Comparison of ENCODE assay signal across 19 cellular contexts in the genomic region with DNA sequence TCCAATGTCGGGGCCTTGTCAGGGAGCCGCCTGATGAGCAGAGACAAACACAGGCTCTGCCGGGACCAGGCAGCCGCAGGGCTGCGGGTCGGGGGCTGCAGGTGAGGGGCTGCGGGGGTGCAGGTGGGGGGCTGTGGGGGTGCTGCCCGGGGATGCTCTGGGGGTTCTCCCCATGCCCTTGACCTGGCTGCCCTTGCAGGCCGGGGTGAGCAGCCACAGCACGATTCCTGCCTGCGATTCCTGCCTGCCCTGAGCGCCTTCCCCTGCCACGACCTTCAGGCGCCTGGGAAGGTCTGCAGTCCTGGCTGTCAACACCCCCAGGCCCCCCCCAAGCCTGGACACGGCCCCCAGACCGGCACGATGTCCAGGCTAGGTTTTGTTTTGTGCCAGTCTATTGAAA.
A peak's percentile ranks its signal among the peaks of the same experiment; 100 is the strongest.
DNase-seq lines count a peak whose midpoint lies in the region; ATAC-seq and TF ChIP-seq lines count a peak whose summit lies in the region.
"Had no signal": no experiment of that assay in that cellular context is flagged by ENCODE, and none has a peak within 500 bp of the region (broad histone marks: within the 10 kb centered on the region; RNA-seq: fewer than 3 reads in every experiment).

No MANE protein-coding gene starts in this region.

- H3K4me3 Mint-ChIP-seq in activated naive CD4-positive, alpha-beta T cell treated with anti-CD3 and anti-CD28 coated beads, Interleukin-2, amount 10 ng/mL, durations not matched to agents 7 days and 5 days: peak overlapping the region; percentile 37
- H3K4me3 Mint-ChIP-seq in WTC11: peak overlapping the region; percentile 60

- CTCF ChIA-PET in activated naive CD4-positive, alpha-beta T cell treated with anti-CD3 and anti-CD28 coated beads, Interleukin-2, amount 10 ng/mL, durations not matched to agents 7 days and 5 days (lab: Charles Lee): no interaction called here
- CTCF ChIA-PET in WTC11 (lab: Charles Lee): interaction anchor here (0.8 to 1.2 kb wide), 5 partner anchors 10 to 190 kb away, joined by 3 to 6 read pairs (median 4); no protein-coding TSS in a partner anchor

- H3K4me1 Mint-ChIP-seq in activated naive CD4-positive, alpha-beta T cell treated with anti-CD3 and anti-CD28 coated beads, Interleukin-2, amount 10 ng/mL, durations not matched to agents 7 days and 5 days: peaks cover 13% of the 10 kb centered on the region
- peaks cover 32% of the 10 kb centered on the region for H3K4me1 Mint-ChIP-seq in WTC11

- H3K36me3 ChIP-seq in sigmoid colon (no peaks in the 10 kb centered on the region), colonic mucosa (no peaks in the 10 kb centered on the region), adrenal gland (replicated peaks in 1 of 2) (no peaks in the 10 kb centered on the region)

- H3K36me3 Mint-ChIP-seq in activated naive CD4-positive, alpha-beta T cell treated with anti-CD3 and anti-CD28 coated beads, Interleukin-2, amount 10 ng/mL, durations not matched to agents 7 days and 5 days: no peaks in the 10 kb centered on the region
- no peaks in the 10 kb centered on the region for H3K36me3 Mint-ChIP-seq in WTC11
- H3K36me3 Mint-ChIP-seq: naive thymus-derived CD8-positive, alpha-beta T cell had no signal

- peak overlapping the region; percentile 42 for H3K27ac Mint-ChIP-seq in activated naive CD4-positive, alpha-beta T cell treated with anti-CD3 and anti-CD28 coated beads, Interleukin-2, amount 10 ng/mL, durations not matched to agents 7 days and 5 days
- H3K27ac Mint-ChIP-seq in WTC11: no peak overlapping the region
- H3K27ac Mint-ChIP-seq: progenitor cell of endocrine pancreas had no signal

- ATAC-seq in WTC11: no peak
- ATAC-seq in left ventricle myocardium superior: no peak
- no peak for ATAC-seq in HG03378 (IDR thresholded peaks at IDR 0.05; ENCODE audit: unreplicated experiment)
- ATAC-seq: naive thymus-derived CD8-positive, alpha-beta T cell had no signal

- TF ChIP-seq CTCF in WTC11 (IDR thresholded peaks at IDR 0.05): no peak
- no peak for TF ChIP-seq CTCF in sigmoid colon (IDR thresholded peaks at IDR 0.05)
- no peak for TF ChIP-seq CTCF in colonic mucosa (IDR thresholded peaks at IDR 0.05)
- TF ChIP-seq CTCF in adrenal gland (IDR thresholded peaks at IDR 0.05): no peak

- no peak overlapping the region for H3K4me3 ChIP-seq in sigmoid colon
- no peak overlapping the region for H3K4me3 ChIP-seq in colonic mucosa
- H3K4me3 ChIP-seq in adrenal gland: no peak overlapping the region

- 41 to 58% methylated on average over 17 of the region's 17 CpGs for WGBS in sigmoid colon, 2 donors
- WGBS in adrenal gland, 4 donors: 29 to 62% (median 43%) methylated on average over 5 to 17 of the region's 17 CpGs

- no peaks in the 10 kb centered on the region for H3K9me3 ChIP-seq in sigmoid colon
- H3K9me3 ChIP-seq in colonic mucosa: no peaks in the 10 kb centered on the region
- no peaks in the 10 kb centered on the region for H3K9me3 ChIP-seq in adrenal gland (replicated peaks in 1 of 3)

- POLR2A ChIA-PET in WTC11 (lab: Charles Lee): no interaction called here

- no peak for DNase-seq in activated naive CD4-positive, alpha-beta T cell treated with anti-CD3 and anti-CD28 coated beads, Interleukin-2, amount 10 ng/mL, durations not matched to agents 7 days and 5 days
- DNase-seq in activated naive CD4-positive, alpha-beta T cell treated with anti-CD3 and anti-CD28 coated beads, Interleukin-2, amount 50 U/mL, for 16 hours: no peak
- no peak for DNase-seq in WTC11 (ENCODE audit: low spot score)
- DNase-seq in left ventricle myocardium superior: peak; percentile 32
- peak; percentile 45 for DNase-seq in sigmoid colon
- DNase-seq in colonic mucosa: no peak
- DNase-seq in adrenal gland: no peak
- DNase-seq: activated CD4-positive, alpha-beta T cell treated with anti-CD3 and anti-CD28 coated beads, Interleukin-2, amount 50 U/mL, for 1 hour; activated T-cell treated with anti-CD3 and anti-CD28 coated beads for 4 hours; GDM1; HCEC 1CT; NCI-H187; NCI-H226; RPMI8226; stimulated activated CD4-positive, alpha-beta T cell treated with anti-CD3 and anti-CD28 coated beads, Interleukin-4, amount 100 ng/mL, for 4 hours had no signal

- no peaks in the 10 kb centered on the region for H3K27me3 Mint-ChIP-seq in activated naive CD4-positive, alpha-beta T cell treated with anti-CD3 and anti-CD28 coated beads, Interleukin-2, amount 10 ng/mL, durations not matched to agents 7 days and 5 days
- peaks cover 12% of the 10 kb centered on the region for H3K27me3 Mint-ChIP-seq in WTC11 (ENCODE audit: low read depth)
- H3K27me3 Mint-ChIP-seq: naive thymus-derived CD8-positive, alpha-beta T cell had no signal

- intact Hi-C loops in left ventricle myocardium superior (cut with micrococcal nuclease): no loop called here
- intact Hi-C loops in sigmoid colon (cut with DNase I): no loop called here
- intact Hi-C loops in colonic mucosa (cut with DNase I): no loop called here
- intact Hi-C loops in adrenal gland (cut with DNase I): no loop called here

- H3K27me3 ChIP-seq in sigmoid colon (peaks cover 6 to 33% (median 28%) of the 10 kb centered on the region in 3 donors), colonic mucosa (no peaks in the 10 kb centered on the region), adrenal gland (no peaks in the 10 kb centered on the region)

- H3K27ac ChIP-seq in sigmoid colon (no peak overlapping the region), colonic mucosa (no peak overlapping the region), adrenal gland (no peak overlapping the region)
- H3K27ac ChIP-seq: C4-2B had no signal

- no peaks in the 10 kb centered on the region for H3K9me3 Mint-ChIP-seq in activated naive CD4-positive, alpha-beta T cell treated with anti-CD3 and anti-CD28 coated beads, Interleukin-2, amount 10 ng/mL, durations not matched to agents 7 days and 5 days
- no peaks in the 10 kb centered on the region for H3K9me3 Mint-ChIP-seq in WTC11
- H3K9me3 Mint-ChIP-seq: naive thymus-derived CD8-positive, alpha-beta T cell had no signal

- TF ChIP-seq EP300 in sigmoid colon (IDR thresholded peaks at IDR 0.05): no peak

- no peak overlapping the region for H3K9ac ChIP-seq in colonic mucosa (ENCODE audit: low read depth in 2 of 2, low read length in 2 of 2)

- H3K4me1 ChIP-seq in sigmoid colon: peaks cover 0 to 26% (median 24%) of the 10 kb centered on the region in 4 donors
- no peaks in the 10 kb centered on the region for H3K4me1 ChIP-seq in colonic mucosa
- H3K4me1 ChIP-seq in adrenal gland (replicated peaks in 1 of 2): peaks cover 0 to 7% of the 10 kb centered on the region in 2 donors

- no peak for TF ChIP-seq POLR2A in sigmoid colon (IDR thresholded peaks at IDR 0.05)
- no peak for TF ChIP-seq POLR2A in adrenal gland (IDR thresholded peaks at IDR 0.05)

TF ChIP-seq in WTC11, 78 proteins besides CTCF, POLR2A, EP300 and RAD21 (continues in another document):
- TF ChIP-seq ZNF219 (CRISPR knock-in tag; IDR thresholded peaks at IDR 0.05; ENCODE audit: borderline replicate concordance) (no peak), PRRX2 (CRISPR knock-in tag; IDR thresholded peaks at IDR 0.05) (no peak), CREB1 (CRISPR knock-in tag; IDR thresholded peaks at IDR 0.05) (no peak), ZBTB21 (CRISPR knock-in tag; IDR thresholded peaks at IDR 0.05; ENCODE audit: borderline replicate concordance) (no peak), SP1 (CRISPR knock-in tag; conservative IDR thresholded peaks at IDR 0.05) (no peak), GRHL2 (CRISPR knock-in tag; IDR thresholded peaks at IDR 0.05; ENCODE audit: insufficient replicate concordance, severe bottlenecking) (no peak), FOXP1 (CRISPR knock-in tag; IDR thresholded peaks at IDR 0.05; ENCODE audit: borderline replicate concordance) (no peak), FOXJ3 (CRISPR knock-in tag; IDR thresholded peaks at IDR 0.05; ENCODE audit: borderline replicate concordance) (no peak), HMGA2 (CRISPR knock-in tag; IDR thresholded peaks at IDR 0.05) (no peak), ZNF263 (CRISPR knock-in tag; IDR thresholded peaks at IDR 0.05; ENCODE audit: low read depth) (no peak), ZNF121 (CRISPR knock-in tag; IDR thresholded peaks at IDR 0.05) (no peak), ETV6 (CRISPR knock-in tag; IDR thresholded peaks at IDR 0.05) (no peak)
- TF ChIP-seq, protein P1, sequence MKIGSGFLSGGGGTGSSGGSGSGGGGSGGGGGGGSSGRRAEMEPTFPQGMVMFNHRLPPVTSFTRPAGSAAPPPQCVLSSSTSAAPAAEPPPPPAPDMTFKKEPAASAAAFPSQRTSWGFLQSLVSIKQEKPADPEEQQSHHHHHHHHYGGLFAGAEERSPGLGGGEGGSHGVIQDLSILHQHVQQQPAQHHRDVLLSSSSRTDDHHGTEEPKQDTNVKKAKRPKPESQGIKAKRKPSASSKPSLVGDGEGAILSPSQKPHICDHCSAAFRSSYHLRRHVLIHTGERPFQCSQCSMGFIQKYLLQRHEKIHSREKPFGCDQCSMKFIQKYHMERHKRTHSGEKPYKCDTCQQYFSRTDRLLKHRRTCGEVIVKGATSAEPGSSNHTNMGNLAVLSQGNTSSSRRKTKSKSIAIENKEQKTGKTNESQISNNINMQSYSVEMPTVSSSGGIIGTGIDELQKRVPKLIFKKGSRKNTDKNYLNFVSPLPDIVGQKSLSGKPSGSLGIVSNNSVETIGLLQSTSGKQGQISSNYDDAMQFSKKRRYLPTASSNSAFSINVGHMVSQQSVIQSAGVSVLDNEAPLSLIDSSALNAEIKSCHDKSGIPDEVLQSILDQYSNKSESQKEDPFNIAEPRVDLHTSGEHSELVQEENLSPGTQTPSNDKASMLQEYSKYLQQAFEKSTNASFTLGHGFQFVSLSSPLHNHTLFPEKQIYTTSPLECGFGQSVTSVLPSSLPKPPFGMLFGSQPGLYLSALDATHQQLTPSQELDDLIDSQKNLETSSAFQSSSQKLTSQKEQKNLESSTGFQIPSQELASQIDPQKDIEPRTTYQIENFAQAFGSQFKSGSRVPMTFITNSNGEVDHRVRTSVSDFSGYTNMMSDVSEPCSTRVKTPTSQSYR (CRISPR knock-in tag; IDR thresholded peaks at IDR 0.05): no peak
- TF ChIP-seq, protein P2, sequence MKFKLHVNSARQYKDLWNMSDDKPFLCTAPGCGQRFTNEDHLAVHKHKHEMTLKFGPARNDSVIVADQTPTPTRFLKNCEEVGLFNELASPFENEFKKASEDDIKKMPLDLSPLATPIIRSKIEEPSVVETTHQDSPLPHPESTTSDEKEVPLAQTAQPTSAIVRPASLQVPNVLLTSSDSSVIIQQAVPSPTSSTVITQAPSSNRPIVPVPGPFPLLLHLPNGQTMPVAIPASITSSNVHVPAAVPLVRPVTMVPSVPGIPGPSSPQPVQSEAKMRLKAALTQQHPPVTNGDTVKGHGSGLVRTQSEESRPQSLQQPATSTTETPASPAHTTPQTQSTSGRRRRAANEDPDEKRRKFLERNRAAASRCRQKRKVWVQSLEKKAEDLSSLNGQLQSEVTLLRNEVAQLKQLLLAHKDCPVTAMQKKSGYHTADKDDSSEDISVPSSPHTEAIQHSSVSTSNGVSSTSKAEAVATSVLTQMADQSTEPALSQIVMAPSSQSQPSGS (CRISPR knock-in tag; IDR thresholded peaks at IDR 0.05; ENCODE audit: borderline replicate concordance, low read depth): no peak

Comparison
In these comparisons a context has a peak if more than half of its experiments do, and no peak if none do; other contexts are left out.
1. DNase-seq: peak in left ventricle myocardium superior (single experiment) and sigmoid colon (single experiment); none in activated naive CD4-positive, alpha-beta T cell treated with anti-CD3 and anti-CD28 coated beads, Interleukin-2, amount 10 ng/mL, durations not matched to agents 7 days and 5 days (single experiment), activated naive CD4-positive, alpha-beta T cell treated with anti-CD3 and anti-CD28 coated beads, Interleukin-2, amount 50 U/mL, for 16 hours (single experiment), WTC11 (single experiment), colonic mucosa (single experiment) and adrenal gland (0 of 7).